In genomic region chr12:120086801-120087621, GRCh38 we compare ENCODE assay signal across 8 cellular contexts. TPM values are rescaled to one million over a fixed set of nuclear protein-coding genes. Genes with fewer than 3 reads are reported as not detected.
DNase-seq lines count a peak whose midpoint lies in the region; ATAC-seq, FAIRE-seq and TF ChIP-seq lines count a peak whose summit lies in the region.

No MANE protein-coding gene starts in this region.

- POLR2A ChIA-PET in AG04449 (lab: Yijun Ruan, JAX), result interaction anchor here (0.8 to 1.0 kb wide), 2 partner anchors 10 to 30 kb away, joined by 3 to 9 read pairs; partner anchors contain the start of gene RAB35

- H3K9me3 ChIP-seq in smooth muscle cell (replicated peaks; ENCODE audit: low read depth), result no peaks in the 10 kb centered on the region

- WGBS in smooth muscle cell (ENCODE audit: low lambda C conversion rate), result 2% methylated on average over 55 of the region's 55 CpGs

- H3K27me3 ChIP-seq in bronchial epithelial cell (ENCODE audit: control insufficient read depth, insufficient read depth, low read length) (no peaks in the 10 kb centered on the region), smooth muscle cell (ENCODE audit: low read depth) (no peaks in the 10 kb centered on the region)

- DNase-seq in AG04449 (ENCODE audit: low read depth, low spot score) (peak; percentile 86), NCI-H2171 treated with DMSO at 0.1 percent for 48 hours (lab: John Stamatoyannopoulos, UW) (peak; percentile 99), bronchial epithelial cell (ENCODE audit: low read depth) (peak; percentile 98), iPS-NIHi7 (ENCODE audit: extremely low spot score) (peak; percentile 100), smooth muscle cell (lab: John Stamatoyannopoulos, UW; ENCODE audit: unreplicated experiment) (peak; percentile 92)

- FAIRE-seq in bronchial epithelial cell (lab: Jason Lieb, UNC), result no peak

- H3K27ac ChIP-seq in VCaP (peak overlapping the region; percentile 88), smooth muscle cell (ENCODE audit: low read depth) (peak overlapping the region; percentile 25)

- peak; percentile 98 for ATAC-seq in GM18868 (IDR thresholded peaks at IDR 0.05; ENCODE audit: unreplicated experiment)
- ATAC-seq in HG03108 (IDR thresholded peaks at IDR 0.05; ENCODE audit: unreplicated experiment), result peak; percentile 98

- peak overlapping the region; percentile 24 for H3K9ac ChIP-seq in smooth muscle cell (ENCODE audit: low read depth)

- CTCF ChIA-PET in AG04449 (lab: Yijun Ruan, JAX), result interaction anchor here (0.7 to 1.4 kb wide), 11 partner anchors 8 to 273 kb away, joined by 3 to 8 read pairs (median 5); no protein-coding TSS in a partner anchor

- H3F3A ChIP-seq in smooth muscle cell (ENCODE audit: low read depth), result peaks cover 5% of the 10 kb centered on the region

- H3K79me2 ChIP-seq in smooth muscle cell (ENCODE audit: low read depth), result no peaks in the 10 kb centered on the region

- peak overlapping the region; percentile 84 for H3K4me2 ChIP-seq in smooth muscle cell

- peaks cover 5% of the 10 kb centered on the region for H3K4me1 ChIP-seq in smooth muscle cell (ENCODE audit: low read depth)

- H3K36me3 ChIP-seq in bronchial epithelial cell (ENCODE audit: control insufficient read depth, insufficient read depth, low read length), result peaks cover 7% of the 10 kb centered on the region
- no peaks in the 10 kb centered on the region for H3K36me3 ChIP-seq in smooth muscle cell (ENCODE audit: low read depth)

- H2AFZ ChIP-seq in smooth muscle cell (ENCODE audit: low read depth), result no peak overlapping the region

- peak overlapping the region; percentile 60 for H3K4me3 ChIP-seq in AG04449 (ENCODE audit: low read depth, low read length)
- peak overlapping the region; percentile 7 for H3K4me3 ChIP-seq in bronchial epithelial cell (ENCODE audit: low read depth, low read length)
- H3K4me3 ChIP-seq in smooth muscle cell, result peak overlapping the region; percentile 38

- TF ChIP-seq CTCF in AG04449 (IDR thresholded peaks at IDR 0.05; ENCODE audit: insufficient read depth, low read length, missing control alignments), result peak; percentile 100
- TF ChIP-seq CTCF in VCaP (conservative IDR thresholded peaks at IDR 0.05), result peak; percentile 99
- TF ChIP-seq CTCF in bronchial epithelial cell (IDR thresholded peaks at IDR 0.05; ENCODE audit: insufficient read depth, low read length, severe bottlenecking), result peak; percentile 99
- TF ChIP-seq CTCF in smooth muscle cell (IDR thresholded peaks at IDR 0.05; ENCODE audit: borderline replicate concordance, insufficient read depth, poor library complexity, severe bottlenecking), result peak; percentile 97

- no peaks in the 10 kb centered on the region for H4K20me1 ChIP-seq in smooth muscle cell (ENCODE audit: low read depth)

RNA-seq across cellular contexts. Expression of gene RAB35, which starts 29.5 kb away (rescaled TPM):
- total RNA-seq in bronchial epithelial cell (26.9 and 31.5 TPM in 2 replicates), smooth muscle cell (17.9 and 19.3 TPM in 2 replicates)
- 19.1 and 21.9 TPM in 2 replicates for polyA plus RNA-seq in smooth muscle cell

Comparison
In these comparisons a context has a peak if more than half of its experiments do, and no peak if none do; other contexts are left out.
1. Peak in every context shown above with its lines: DNase-seq, ATAC-seq, H3K4me3 ChIP-seq and H3K27ac ChIP-seq.
2. H3K4me3 ChIP-seq: peak in every context shown above with its lines; median percentile 60 in AG04449; 38 in smooth muscle cell; 7 in bronchial epithelial cell.